ENCODE assay signal across 8 cellular contexts in the genomic region with DNA sequence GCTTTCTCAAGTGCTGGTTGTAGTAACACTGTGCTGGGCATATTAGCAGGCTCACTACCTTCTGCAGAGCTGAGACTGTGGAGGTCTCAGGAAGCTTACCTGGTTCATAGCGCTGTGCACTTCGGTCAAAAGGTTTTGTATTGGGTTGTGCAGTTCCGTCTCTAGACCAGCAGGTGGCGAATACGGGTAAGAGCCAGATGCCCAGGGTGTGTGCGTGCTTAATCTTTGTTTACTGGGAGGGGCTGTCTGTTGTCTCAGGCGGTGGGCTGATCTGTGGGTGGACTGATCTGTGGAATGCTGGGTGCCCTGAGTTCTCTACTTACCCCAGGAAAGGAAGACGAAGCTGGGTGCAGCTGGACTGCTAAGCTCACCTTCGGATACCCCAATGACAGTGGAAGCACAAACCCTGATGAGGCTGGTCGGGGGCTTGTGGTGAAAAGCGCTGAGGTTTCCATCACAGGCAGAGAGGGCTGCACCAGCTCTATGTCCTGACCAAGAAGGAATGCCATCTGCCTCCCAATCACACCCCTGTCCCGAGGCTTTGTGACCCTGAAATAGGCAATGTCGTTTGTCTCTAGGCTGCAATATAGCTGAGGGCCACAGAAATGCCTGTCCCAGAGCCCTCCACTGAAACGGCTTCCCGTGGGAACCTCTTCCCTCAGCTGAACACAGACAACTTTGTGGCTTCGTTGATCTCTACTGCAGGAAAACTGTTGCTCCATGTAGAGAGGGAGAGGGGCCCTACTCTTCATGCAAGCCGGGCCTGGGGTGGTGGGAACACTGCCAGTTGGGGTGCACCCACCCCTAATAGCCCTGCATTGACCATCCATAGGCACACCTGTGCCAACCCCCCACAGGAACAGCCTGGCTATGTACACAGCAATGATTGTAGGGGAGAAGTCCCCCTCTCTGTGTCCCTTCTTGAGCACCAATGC. TPM values are rescaled to one million over a fixed set of nuclear protein-coding genes. Genes with fewer than 3 reads are reported as not detected.
DNase-seq lines count a peak whose midpoint lies in the region; ATAC-seq and TF ChIP-seq lines count a peak whose summit lies in the region.

No MANE protein-coding gene starts in this region.

- H3K9me3 ChIP-seq in lower lobe of right lung, result no peaks in the 10 kb centered on the region

- TF ChIP-seq CTCF in lower lobe of right lung (IDR thresholded peaks at IDR 0.05), result peak; percentile 93

- peaks cover 11% of the 10 kb centered on the region for H3K4me1 ChIP-seq in lower lobe of right lung

- no peaks in the 10 kb centered on the region for H3K36me3 ChIP-seq in lower lobe of right lung

- H3K4me3 ChIP-seq in lower lobe of right lung, result peak overlapping the region; percentile 33

- DNase-seq in AG08395 (ENCODE audit: low spot score), result peak; percentile 78
- DNase-seq in NCI-H526 (lab: John Stamatoyannopoulos, UW), result peak; percentile 85 to 92
- peak; percentile 33 to 67 for DNase-seq in activated CD4-positive, alpha-beta T cell treated with anti-CD3 and anti-CD28 coated beads, Interleukin-2, amount 50 U/mL, for 24 hours (ENCODE audit: low read depth in 1 of 2, low spot score in 1 of 2)
- DNase-seq in dermis microvascular lymphatic vessel endothelial cell (ENCODE audit: low read depth in 2 of 2), result peak; percentile 45 to 72
- peak; percentile 71 for DNase-seq in lower lobe of right lung
- peak; percentile 27 to 57 (median 57) for DNase-seq in stimulated activated CD4-positive, alpha-beta T cell treated with anti-CD3 and anti-CD28 coated beads, TNF-alpha, amount 100 ng/mL, for 24 hours (ENCODE audit: low read depth in 3 of 3)

- no peak overlapping the region for H3K27ac ChIP-seq in lower lobe of right lung

- no peaks in the 10 kb centered on the region for H3K27me3 ChIP-seq in lower lobe of right lung (ENCODE audit: low read depth)

- intact Hi-C loops in lower lobe of right lung (cut with DNase I), result no loop called here

- ATAC-seq in GM18868 (IDR thresholded peaks at IDR 0.05; ENCODE audit: unreplicated experiment) (peak; percentile 89), HG03432 (IDR thresholded peaks at IDR 0.05; ENCODE audit: unreplicated experiment) (peak; percentile 91), lower lobe of right lung (peak; percentile 93 to 96)

RNA-seq across cellular contexts. Expression of gene FAM117B, which starts 45.9 kb away (rescaled TPM):
- total RNA-seq in dermis microvascular lymphatic vessel endothelial cell, result 1.4 and 2.0 TPM in 2 replicates
- 13.1 TPM for total RNA-seq in lower lobe of right lung
